ENCODE assay signal across 8 cellular contexts in genomic region chr1:156082111-156083091, GRCh38. TPM values are rescaled to one million over a fixed set of nuclear protein-coding genes. Genes with fewer than 3 reads are reported as not detected.
DNase-seq lines count a peak whose midpoint lies in the region; ATAC-seq, FAIRE-seq and TF ChIP-seq lines count a peak whose summit lies in the region.

Gene MEX3A, minus strand, starts transcription at chr1:156082465. Its CDS starts 467 bp downstream, at chr1:156081998.

- no peak within 1 kb of the TSS for H3K23ac ChIP-seq in H1 (ENCODE audit: insufficient read length)

- H3K4me2 ChIP-seq in H1 (ENCODE audit: insufficient read depth in 1 of 2, low read depth in 2 of 2, low read length in 2 of 2): peak within 1 kb of the TSS; percentile 76 to 79

- H2BK120ac ChIP-seq in H1 (replicated peaks; ENCODE audit: low read depth, low read length): peak within 1 kb of the TSS; percentile 81

- peaks cover 13 to 20% of the 10 kb centered on the region in 2 experiments for H4K20me1 ChIP-seq in H1 (replicated peaks in 1 of 2; ENCODE audit: control insufficient read depth in 1 of 2, insufficient read depth in 2 of 2, low read length in 2 of 2)

- H3K4ac ChIP-seq in H1 (replicated peaks; ENCODE audit: insufficient read length, low read depth, low read length): peak within 1 kb of the TSS; percentile 87

- peak; percentile 48 to 54; a peak in 2 of 3 replicates for TF ChIP-seq POLR2A in H1 (IDR thresholded peaks at IDR 0.05; ENCODE audit: control extremely low read depth in 1 of 2, low read depth in 2 of 2, low read length in 2 of 2)

- peak within 1 kb of the TSS; percentile 99 for H4K91ac ChIP-seq in H1 (replicated peaks; ENCODE audit: insufficient read length, low read length)

- H2BK5ac ChIP-seq in H1 (ENCODE audit: low read depth, low read length): peak within 1 kb of the TSS; percentile 98

- no peak for TF ChIP-seq CTCF in activated CD8-positive, alpha-beta T cell treated with anti-CD3 and anti-CD28 coated beads for 36 hours (IDR thresholded peaks at IDR 0.05)
- no peak for TF ChIP-seq CTCF in H1 (IDR thresholded peaks at IDR 0.05; ENCODE audit: control extremely low read depth in 1 of 3, insufficient read depth in 1 of 3, low read depth in 1 of 3, low read length in 3 of 3)

- H3K9me3 ChIP-seq in H1 (ENCODE audit: insufficient read depth in 2 of 2, low read depth in 1 of 2, low read length in 1 of 2): no peaks in the 10 kb centered on the region

- H3K36me3 Mint-ChIP-seq in activated CD8-positive, alpha-beta T cell treated with anti-CD3 and anti-CD28 coated beads for 36 hours (ENCODE audit: low read depth): no peaks in the 10 kb centered on the region

- no peak within 1 kb of the TSS for H3K27ac Mint-ChIP-seq in activated CD8-positive, alpha-beta T cell treated with anti-CD3 and anti-CD28 coated beads for 36 hours

- peak in 1 of 2 experiments; percentile 60; a peak in 1 of 3 replicates for TF ChIP-seq EP300 in H1 (IDR thresholded peaks at IDR 0.05; ENCODE audit: borderline replicate concordance in 1 of 2, low read depth in 2 of 2, low read length in 2 of 2)

- peak within 1 kb of the TSS; percentile 93 for H3K56ac ChIP-seq in H1 (replicated peaks; ENCODE audit: insufficient read length, low read depth, low read length)

- peak within 1 kb of the TSS; percentile 87; the same call in 1 of the 2 replicates for H2BK12ac ChIP-seq in H1 (ENCODE audit: low read depth, low read length)

- peak within 1 kb of the TSS; percentile 60 to 90 (median 76) for H3K9ac ChIP-seq in H1 (replicated peaks in 1 of 4; ENCODE audit: extremely low read depth in 1 of 4, low read depth in 3 of 4, low read length in 3 of 4)

- no peak for FAIRE-seq in H1 (lab: Jason Lieb, UNC)

- H3K27ac ChIP-seq in H1 (ENCODE audit: low read depth, low read length): peak within 1 kb of the TSS; percentile 86

- H3K79me1 ChIP-seq in H1 (ENCODE audit: low read depth, low read length): peaks cover 12% of the 10 kb centered on the region

- peak; percentile 57 for DNase-seq in COR-L47 (lab: John Stamatoyannopoulos, UW)
- peak; percentile 74 for DNase-seq in NCI-H774 (lab: John Stamatoyannopoulos, UW)
- DNase-seq in activated CD8-positive, alpha-beta T cell treated with anti-CD3 and anti-CD28 coated beads for 36 hours: peak; percentile 71
- DNase-seq in H1 (ENCODE audit: low read depth in 1 of 2, low spot score in 2 of 2): peak; percentile 92 to 98
- DNase-seq in lung microvascular endothelial cell (ENCODE audit: low read depth in 2 of 2): peak; percentile 73 to 79
- peak; percentile 48 to 50 for DNase-seq in stimulated activated CD8-positive, alpha-beta memory T cell treated with anti-CD3 and anti-CD28 coated beads, Interleukin-2, amount 100 ng/mL, for 48 hours (ENCODE audit: low read depth in 2 of 2)

- no peak within 1 kb of the TSS for H2AFZ ChIP-seq in H1 (ENCODE audit: low read length)

- ATAC-seq in HG03432 (IDR thresholded peaks at IDR 0.05; ENCODE audit: unreplicated experiment) (peak; percentile 60), HG02840 (IDR thresholded peaks at IDR 0.05; ENCODE audit: low FRiP score, unreplicated experiment) (no peak)
- ATAC-seq in activated CD8-positive, alpha-beta T cell treated with anti-CD3 and anti-CD28 coated beads for 36 hours: peak; percentile 90

- H4K8ac ChIP-seq in H1 (ENCODE audit: extremely low read depth, insufficient read depth, low read length): peak within 1 kb of the TSS; percentile 71; the same call in 1 of the 2 replicates

- H3K18ac ChIP-seq in H1 (ENCODE audit: extremely low read depth, low read length): peak within 1 kb of the TSS; percentile 97

- peak within 1 kb of the TSS; percentile 72; the same call in 1 of the 2 replicates for H2BK15ac ChIP-seq in H1 (ENCODE audit: low read length)

- peaks cover 0 to 5% (median under 1%) of the 10 kb centered on the region in 4 experiments; a peak in 3 of 8 replicates for H3K36me3 ChIP-seq in H1 (ENCODE audit: control insufficient read depth in 2 of 4, insufficient read depth in 4 of 4, low read length in 3 of 4)

- H3K4me1 Mint-ChIP-seq in activated CD8-positive, alpha-beta T cell treated with anti-CD3 and anti-CD28 coated beads for 36 hours (ENCODE audit: low read depth): peaks cover 6% of the 10 kb centered on the region

- POLR2A ChIA-PET in activated CD8-positive, alpha-beta T cell treated with anti-CD3 and anti-CD28 coated beads for 36 hours (lab: Charles Lee): interaction anchor here (1.1 to 1.5 kb wide), 4 partner anchors 9 to 163 kb away, joined by 3 to 5 read pairs (median 4); no protein-coding TSS in a partner anchor
- POLR2A ChIA-PET in H1 (lab: Charles Lee; ENCODE audit: partially characterized antibody): interaction anchor here (0.7 to 29.6 kb wide), 25 partner anchors 8 to 256 kb away, joined by 3 to 763 read pairs (median 7); partner anchors contain the start of genes ARHGEF2, CCT3, KHDC4 and LAMTOR2

- peak within 1 kb of the TSS; percentile 78 for H3K14ac ChIP-seq in H1 (ENCODE audit: insufficient read length)

- H2AK5ac ChIP-seq in H1 (ENCODE audit: low read depth, low read length): 0 out of 2 replicates have a peak within 1 kb of the TSS, but pooled peaks have one; percentile 17

- CTCF ChIA-PET in activated CD8-positive, alpha-beta T cell treated with anti-CD3 and anti-CD28 coated beads for 36 hours (lab: Charles Lee): interaction anchor here (1.0 to 22.5 kb wide), 4 partner anchors 14 to 50 kb away, joined by 3 to 772 read pairs (median 6); no protein-coding TSS in a partner anchor
- CTCF ChIA-PET in H1 (lab: Charles Lee; ENCODE audit: partially characterized antibody): interaction anchor here (0.8 to 29.5 kb wide), 8 partner anchors 9 to 106 kb away, joined by 3 to 1994 read pairs (median 6); partner anchors contain the start of genes LMNA and RAB25

- peaks cover 19 to 68% of the 10 kb centered on the region in 2 experiments for H3K79me2 ChIP-seq in H1 (ENCODE audit: control insufficient read depth in 1 of 2, insufficient read depth in 2 of 2, low read length in 2 of 2)

- peaks cover 11 to 24% (median 14%) of the 10 kb centered on the region in 4 experiments for H3K4me1 ChIP-seq in H1 (replicated peaks in 1 of 4; ENCODE audit: control insufficient read depth in 3 of 4, insufficient read depth in 4 of 4, low read length in 3 of 4)

- no peaks in the 10 kb centered on the region for H3K9me3 Mint-ChIP-seq in activated CD8-positive, alpha-beta T cell treated with anti-CD3 and anti-CD28 coated beads for 36 hours

- H3K4me3 ChIP-seq in H1 (ENCODE audit: extremely low read depth in 1 of 4, insufficient read depth in 2 of 4, low read depth in 3 of 4, low read length in 4 of 4): peak within 1 kb of the TSS; percentile 86 to 98 (median 94)

- no peaks in the 10 kb centered on the region for H3K27me3 ChIP-seq in H1 (replicated peaks in 1 of 4; ENCODE audit: control insufficient read depth in 3 of 4, extremely low read depth in 1 of 4, insufficient read depth in 3 of 4, low read length in 3 of 4)

- 1% methylated on average over 20 of the region's 69 CpGs; no CpG with 5 or more reads in 1 of the 2 experiments for WGBS in H1 (ENCODE audit: extremely low coverage in 1 of 2, insufficient coverage in 1 of 2, insufficient read length in 1 of 2, insufficient replicate concordance in 2 of 2, low coverage in 1 of 2, low lambda C conversion rate in 2 of 2, missing lambda C conversion rate in 1 of 2), 2 experiments

- H2BK20ac ChIP-seq in H1 (ENCODE audit: low read length): no peak within 1 kb of the TSS

- no peak for TF ChIP-seq RAD21 in H1 (IDR thresholded peaks at IDR 0.05 in 1 of 2, conservative IDR thresholded peaks at IDR 0.05 in 1 of 2; ENCODE audit: low read depth in 2 of 2, low read length in 2 of 2)

- H4K5ac ChIP-seq in H1 (ENCODE audit: insufficient read length, low read depth, low read length): peak within 1 kb of the TSS; percentile 97

- peaks cover 30% of the 10 kb centered on the region for H3K27me3 Mint-ChIP-seq in activated CD8-positive, alpha-beta T cell treated with anti-CD3 and anti-CD28 coated beads for 36 hours

- intact Hi-C loops in activated CD8-positive, alpha-beta T cell treated with anti-CD3 and anti-CD28 coated beads for 36 hours (cut with micrococcal nuclease): no loop called here

- peaks cover 14% of the 10 kb centered on the region for H3K23me2 ChIP-seq in H1 (ENCODE audit: low read depth, low read length)

- peak within 1 kb of the TSS; percentile 70 for H3K4me3 Mint-ChIP-seq in activated CD8-positive, alpha-beta T cell treated with anti-CD3 and anti-CD28 coated beads for 36 hours

TF ChIP-seq in H1, 55 proteins besides CTCF, POLR2A, EP300 and RAD21 (continues in another document):
- TF ChIP-seq CTBP2 (IDR thresholded peaks at IDR 0.05; ENCODE audit: borderline replicate concordance, insufficient read depth, insufficient read length, low read length): peak; percentile 55
- peak; percentile 42; the same call in 1 of the 2 replicates for TF ChIP-seq SP1 (IDR thresholded peaks at IDR 0.05; ENCODE audit: low read depth, low read length)
- TF ChIP-seq YY1 (IDR thresholded peaks at IDR 0.05; ENCODE audit: low read depth, low read length): peak; percentile 48; the same call in 1 of the 2 replicates
- TF ChIP-seq CBX8 (IDR thresholded peaks at IDR 0.05; ENCODE audit: borderline replicate concordance, low read depth, low read length): no peak
- no peak for TF ChIP-seq CEBPB (IDR thresholded peaks at IDR 0.05; ENCODE audit: low read depth, low read length)
- peak; percentile 88 for TF ChIP-seq POLR2AphosphoS5 (IDR thresholded peaks at IDR 0.05; ENCODE audit: low read depth, low read length)
- no peak for TF ChIP-seq JUND (IDR thresholded peaks at IDR 0.05; ENCODE audit: low read length)
- TF ChIP-seq SP4 (IDR thresholded peaks at IDR 0.05; ENCODE audit: low read length): no peak; the same call in 1 of the 2 replicates
- peak; percentile 36 for TF ChIP-seq MAX (IDR thresholded peaks at IDR 0.05)
- TF ChIP-seq ASH2L (IDR thresholded peaks at IDR 0.05; ENCODE audit: low read length): peak; percentile 76
- TF ChIP-seq TAF7 (optimal IDR thresholded peaks at IDR 0.05; ENCODE audit: borderline replicate concordance, low read depth, low read length): peak; percentile 68

RNA-seq across cellular contexts. Expression of gene MEX3A, which starts in this region (rescaled TPM):
- total RNA-seq in activated CD8-positive, alpha-beta T cell treated with anti-CD3 and anti-CD28 coated beads for 36 hours: under 1 TPM; 0.45 to 0.83 TPM
- 52.4 and 54.7 TPM in 2 replicates for total RNA-seq in H1 (2021; fragmentation: NEBNext Ultra II Directional; extraction: Animal tissue kit (Norgen Biotek cat#: 25700))
- polyA plus RNA-seq in H1 (2011; rRNA removed): 34.1 and 43.5 TPM in 2 replicates
- polyA plus RNA-seq in H1 (2011; cell fraction: cytosol; rRNA removed): 30.7 TPM
- 122 TPM for polyA plus RNA-seq in H1 (2011; cell fraction: nucleus; rRNA removed)
- 42.2 to 51.4 TPM (median 46.7 TPM) in 4 replicates for polyA plus RNA-seq in H1 (2012, experiment 1 of 2)
- 37.7 TPM for polyA plus RNA-seq in H1 (2012, experiment 2 of 2)
- 50.4 TPM for polyA plus RNA-seq in H1 (2013, experiment 1 of 2)
- polyA plus RNA-seq in H1 (2013, experiment 2 of 2): 45.1 TPM
- 43.0 and 47.3 TPM in 2 replicates for polyA minus RNA-seq in H1 (2011; rRNA and poly(A)+ RNA removed)
- 55.2 TPM for polyA minus RNA-seq in H1 (2011; cell fraction: cytosol; rRNA and poly(A)+ RNA removed)
- polyA minus RNA-seq in H1 (2011; cell fraction: nucleus; rRNA and poly(A)+ RNA removed): 107 TPM
- 3.4 and 4.8 TPM in 2 replicates for total RNA-seq in lung microvascular endothelial cell

Comparison
In these comparisons a context has a peak if more than half of its experiments do, and no peak if none do; other contexts are left out.
1. Peak in DNase-seq and ATAC-seq in activated CD8-positive, alpha-beta T cell treated with anti-CD3 and anti-CD28 coated beads for 36 hours; RNA of the gene not detected or under 1 TPM.